ENCODE assay signal across 15 cellular contexts in the genomic region with DNA sequence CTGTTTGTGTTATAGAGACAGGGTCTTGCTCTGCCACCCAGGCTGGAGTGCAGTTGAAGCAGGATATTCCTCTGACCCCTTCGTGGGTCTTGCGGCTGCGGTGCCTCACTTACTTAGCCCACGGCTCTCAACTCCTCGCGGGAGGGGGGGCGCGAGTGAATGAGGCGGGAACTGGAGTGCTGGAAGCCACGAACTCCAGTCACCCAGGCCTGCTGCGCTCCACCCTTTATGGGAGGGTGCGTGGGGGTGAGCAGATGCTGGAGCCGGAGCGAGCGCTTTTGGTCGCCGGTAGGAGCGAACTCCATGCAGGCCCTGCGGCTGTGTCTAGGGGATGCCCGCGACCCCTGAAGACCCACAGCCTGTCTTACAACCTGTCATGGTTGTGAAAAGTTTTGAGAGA. TPM values are rescaled to one million over a fixed set of nuclear protein-coding genes. Genes with fewer than 3 reads are reported as not detected.
DNase-seq lines count a peak whose midpoint lies in the region; ATAC-seq and TF ChIP-seq lines count a peak whose summit lies in the region.
"Had no signal": no experiment of that assay in that cellular context is flagged by ENCODE, and none has a peak within 500 bp of the region (broad histone marks: within the 10 kb centered on the region; RNA-seq: fewer than 3 reads in every experiment).

No MANE protein-coding gene starts in this region.

- ATAC-seq in DND-41 (ENCODE audit: insufficient read depth, low read depth): no peak
- ATAC-seq in Panc1: peak; percentile 63
- no peak for ATAC-seq in activated CD4-positive, CD25-positive, alpha-beta regulatory T cell treated with anti-CD3 and anti-CD28 coated beads, Interleukin-2, amount 50 U/mL, for 24 hours
- no peak for ATAC-seq in HG03520 (IDR thresholded peaks at IDR 0.05; ENCODE audit: unreplicated experiment)
- ATAC-seq: heart left ventricle, right cardiac atrium had no signal

- H3K27ac ChIP-seq in DND-41 (ENCODE audit: low read length) (no peak overlapping the region), Panc1 (ENCODE audit: low read length) (peak overlapping the region; percentile 97), endodermal cell (ENCODE audit: low read depth, low read length) (no peak overlapping the region), uterus (no peak overlapping the region)
- H3K27ac ChIP-seq: suprapubic skin had no signal

- 92% methylated on average over 19 to 21 of the region's 21 CpGs for WGBS in endodermal cell (ENCODE audit: insufficient coverage in 1 of 2, insufficient read length in 1 of 2), 2 experiments

- DNase-seq in DND-41 (no peak), Panc1 (ENCODE audit: low read depth, low spot score) (no peak), endodermal cell (no peak), osteocyte (ENCODE audit: extremely low spot score, unreplicated experiment) (no peak), uterus (no peak)
- DNase-seq: activated CD4-positive, alpha-beta T cell treated with anti-CD3 and anti-CD28 coated beads, Interleukin-2, amount 50 U/mL, for 4 hours; heart left ventricle; NCI-H1694 treated with DMSO at 0.1 percent for 48 hours; SK-N-SH had no signal

- POLR2A ChIA-PET in Panc1 (lab: Charles Lee): no interaction called here

- no peak for TF ChIP-seq POLR2A in uterus (IDR thresholded peaks at IDR 0.05)

- H3K27me3 ChIP-seq in DND-41 (ENCODE audit: insufficient read depth, low read length, poor library complexity) (no peaks in the 10 kb centered on the region), Panc1 (ENCODE audit: control insufficient read depth, insufficient read depth, low read length) (no peaks in the 10 kb centered on the region), endodermal cell (ENCODE audit: control insufficient read depth, insufficient read depth, low read length, poor library complexity, severe bottlenecking) (no peaks in the 10 kb centered on the region), uterus (no peaks in the 10 kb centered on the region)
- H3K27me3 ChIP-seq: ascending aorta, heart left ventricle, suprapubic skin had no signal

- in situ Hi-C loops in Panc1 (cut with HindIII; ENCODE audit: low pct_unique_long_range_greater_than_20kb, low sequenced_read_pairs): no loop called here

- H3K36me3 ChIP-seq in DND-41 (ENCODE audit: insufficient read depth, low read length): peaks cover 31% of the 10 kb centered on the region
- peaks cover 22% of the 10 kb centered on the region for H3K36me3 ChIP-seq in Panc1 (ENCODE audit: control insufficient read depth, insufficient read depth, low read length)
- H3K36me3 ChIP-seq in endodermal cell (ENCODE audit: control insufficient read depth, insufficient read depth, low read length): peaks cover 24% of the 10 kb centered on the region
- H3K36me3 ChIP-seq in uterus: no peaks in the 10 kb centered on the region

- H3K27me3 Mint-ChIP-seq in endodermal cell (ENCODE audit: insufficient read depth) (no peaks in the 10 kb centered on the region), osteocyte (ENCODE audit: unreplicated experiment) (no peaks in the 10 kb centered on the region)

- peak overlapping the region; percentile 44 for H3K27ac Mint-ChIP-seq in endodermal cell
- H3K27ac Mint-ChIP-seq in osteocyte (ENCODE audit: unreplicated experiment): peak overlapping the region; percentile 23

- TF ChIP-seq CTCF in DND-41 (IDR thresholded peaks at IDR 0.05; ENCODE audit: borderline replicate concordance, extremely low read depth, low read length, poor library complexity, severe bottlenecking) (no peak), Panc1 (IDR thresholded peaks at IDR 0.05) (no peak), endodermal cell (conservative IDR thresholded peaks at IDR 0.05) (no peak), osteocyte (IDR thresholded peaks at IDR 0.05) (no peak), uterus (IDR thresholded peaks at IDR 0.05) (no peak)

- H3K36me3 Mint-ChIP-seq in endodermal cell (ENCODE audit: low read depth) (peaks cover 23% of the 10 kb centered on the region), osteocyte (ENCODE audit: unreplicated experiment) (peaks cover 19% of the 10 kb centered on the region)

- H2AFZ ChIP-seq in DND-41 (ENCODE audit: low read depth, low read length): no peak overlapping the region

- peaks cover 64% of the 10 kb centered on the region for H3K79me2 ChIP-seq in DND-41 (ENCODE audit: insufficient read depth, low read length)

- BruUV-seq in Panc1 (replicated peaks; lab: Mats Ljungman, UMichigan): no TSS peak

- H3K4me1 Mint-ChIP-seq in endodermal cell (peaks cover 29% of the 10 kb centered on the region), osteocyte (ENCODE audit: unreplicated experiment) (peaks cover 34% of the 10 kb centered on the region)

- peaks cover 19% of the 10 kb centered on the region for H4K20me1 ChIP-seq in DND-41 (ENCODE audit: insufficient read depth, low read length)

- intact Hi-C loops in Panc1 (cut with micrococcal nuclease; ENCODE audit: unreplicated experiment) (no loop called here), uterus (cut with DNase I; ENCODE audit: low total_unique reads) (no loop called here)

- CTCF ChIA-PET in Panc1 (lab: Charles Lee): no interaction called here

- H3K9ac ChIP-seq in DND-41 (ENCODE audit: low read depth, low read length): no peak overlapping the region; the same call in 1 of the 2 replicates
- H3K9ac ChIP-seq in endodermal cell (ENCODE audit: extremely low read depth, low read length, poor library complexity, severe bottlenecking): no peak overlapping the region

- H3K4me3 Mint-ChIP-seq in endodermal cell (peak overlapping the region; percentile 99), osteocyte (ENCODE audit: unreplicated experiment) (peak overlapping the region; percentile 99)

- no peaks in the 10 kb centered on the region for H3K9me3 ChIP-seq in DND-41 (ENCODE audit: insufficient read depth, low read length, severe bottlenecking)
- no peaks in the 10 kb centered on the region for H3K9me3 ChIP-seq in Panc1 (ENCODE audit: control insufficient read depth, insufficient read depth, low read depth, low read length)
- H3K9me3 ChIP-seq in endodermal cell (ENCODE audit: control insufficient read depth, low read length): no peaks in the 10 kb centered on the region
- H3K9me3 ChIP-seq in uterus: no peaks in the 10 kb centered on the region
- H3K9me3 ChIP-seq: ascending aorta, heart left ventricle, SK-N-SH, suprapubic skin had no signal

- peak overlapping the region; percentile 22; the same call in 1 of the 2 replicates for H3K4me2 ChIP-seq in DND-41 (ENCODE audit: insufficient read depth, low read length)

- H3K4me1 ChIP-seq in DND-41 (ENCODE audit: insufficient read depth, low read length): peaks cover 31% of the 10 kb centered on the region
- H3K4me1 ChIP-seq in Panc1 (ENCODE audit: control insufficient read depth, insufficient read depth, low read length): peaks cover 22% of the 10 kb centered on the region
- peaks cover 9% of the 10 kb centered on the region for H3K4me1 ChIP-seq in endodermal cell (ENCODE audit: control insufficient read depth, insufficient read depth, low read length)
- H3K4me1 ChIP-seq in uterus: peaks cover 3 to 12% of the 10 kb centered on the region in 2 donors

- no peaks in the 10 kb centered on the region for H3K9me3 Mint-ChIP-seq in endodermal cell
- no peaks in the 10 kb centered on the region for H3K9me3 Mint-ChIP-seq in osteocyte (ENCODE audit: unreplicated experiment)

- H3K4me3 ChIP-seq in DND-41 (ENCODE audit: low read depth in 1 of 2, low read length in 2 of 2): no peak overlapping the region; a peak in 1 of 4 replicates
- H3K4me3 ChIP-seq in Panc1 (ENCODE audit: low read depth in 2 of 2, low read length in 2 of 2): peak overlapping the region; percentile 72 to 84
- no peak overlapping the region for H3K4me3 ChIP-seq in endodermal cell (ENCODE audit: low read length)
- no peak overlapping the region for H3K4me3 ChIP-seq in uterus
- H3K4me3 ChIP-seq: lung, suprapubic skin had no signal

RNA-seq across cellular contexts. Expression of gene C11orf54, which starts 1.8 kb away (rescaled TPM):
- total RNA-seq in Panc1 (2021; ENCODE audit: unreplicated experiment): 31.0 TPM
- polyA plus RNA-seq in Panc1 (2012; ENCODE audit: insufficient read length): 16.5 TPM
- 10 to 100 TPM; 18.8 to 33.6 TPM for total RNA-seq in endodermal cell
- 37.0 TPM for polyA plus RNA-seq in endodermal cell (2013, experiment 1 of 2)
- 32.8 TPM for polyA plus RNA-seq in endodermal cell (2013, experiment 2 of 2)
- total RNA-seq in osteocyte: 23.5 and 25.2 TPM in 2 replicates
- 10 to 100 TPM; 13.3 to 57.2 (median 32.1) TPM for total RNA-seq in uterus

RNA-seq across cellular contexts. Expression of gene TAF1D, which starts 2.0 kb away (rescaled TPM):
- total RNA-seq in Panc1 (2021; ENCODE audit: unreplicated experiment) (165 TPM), endodermal cell (100 to 1,000 TPM; 195 to 231 TPM), osteocyte (82.6 and 84.2 TPM in 2 replicates), uterus (100 to 1,000 TPM in 3 of 4 donors, 10 to 100 TPM in 1; 46.1 to 431 (median 191) TPM)
- polyA plus RNA-seq in Panc1 (2012; ENCODE audit: insufficient read length): 79.9 TPM
- 238 TPM for polyA plus RNA-seq in endodermal cell (2013, experiment 1 of 2)
- polyA plus RNA-seq in endodermal cell (2013, experiment 2 of 2): 234 TPM

RNA-seq across cellular contexts. Expression of gene MED17, which starts 40.8 kb away (rescaled TPM):
- total RNA-seq in Panc1 (2021; ENCODE audit: unreplicated experiment): 52.4 TPM
- 53.1 TPM for polyA plus RNA-seq in Panc1 (2012; ENCODE audit: insufficient read length)
- total RNA-seq in endodermal cell: 10 to 100 TPM; 40.6 to 46.2 TPM
- 41.1 TPM for polyA plus RNA-seq in endodermal cell (2013, experiment 1 of 2)
- polyA plus RNA-seq in endodermal cell (2013, experiment 2 of 2): 41.4 TPM
- total RNA-seq in osteocyte: 30.9 and 37.8 TPM in 2 replicates
- total RNA-seq in uterus: 10 to 100 TPM; 35.1 to 64.8 (median 56.4) TPM

Comparison
In these comparisons a context has a peak if more than half of its experiments do, and no peak if none do; other contexts are left out.
1. H3K4me3 ChIP-seq: peak in Panc1 (2 of 2); none in DND-41 (0 of 2), endodermal cell (single experiment) and uterus (0 of 2).